14 cellular contexts compared by ENCODE assay signal in the genomic region with DNA sequence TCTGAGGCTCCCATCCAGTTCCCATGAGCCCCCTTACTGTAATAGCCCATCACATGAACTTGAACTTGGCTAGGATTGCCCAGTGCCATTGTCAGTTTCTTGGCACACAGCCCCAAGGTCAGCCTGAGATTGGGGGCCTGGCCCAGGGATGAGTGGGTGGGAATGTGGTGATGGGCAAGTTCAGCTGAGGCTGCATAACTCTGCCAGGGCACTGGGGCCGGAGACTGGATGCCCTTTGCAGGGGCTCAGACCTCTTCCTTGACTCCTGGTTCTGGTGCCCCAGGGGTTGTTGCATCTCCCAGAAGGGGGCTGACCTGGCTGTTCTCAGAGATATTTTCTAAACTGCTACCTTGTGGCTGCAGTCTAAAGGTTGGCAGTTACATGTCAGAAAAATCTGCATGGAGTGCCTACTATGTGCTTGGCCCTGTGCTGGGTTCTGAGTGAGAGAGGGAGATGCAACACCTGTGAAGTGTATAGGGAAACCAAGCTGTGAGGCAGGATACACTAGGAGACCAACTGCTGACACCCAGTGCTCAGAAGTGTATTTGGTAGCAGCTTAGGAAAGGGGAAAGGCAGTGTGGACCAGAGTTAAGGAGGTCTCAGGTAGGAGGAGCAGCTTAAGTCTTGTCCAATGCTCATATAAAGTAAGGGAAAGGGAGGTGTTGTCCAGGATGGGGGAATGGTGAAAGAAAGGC.
"Had no signal": no experiment of that assay in that cellular context is flagged by ENCODE, and none has a peak within 500 bp of the region (broad histone marks: within the 10 kb centered on the region; RNA-seq: fewer than 3 reads in every experiment).

No MANE protein-coding gene starts in this region.

- DNase-seq: activated CD4-positive, alpha-beta memory T cell treated with anti-CD3 and anti-CD28 coated beads for 36 hours; activated CD4-positive, CD25-positive, alpha-beta regulatory T cell treated with anti-CD3 and anti-CD28 coated beads, Interleukin-2, amount 50 U/mL, for 72 hours; activated naive CD4-positive, alpha-beta T cell; activated naive CD8-positive, alpha-beta T cell treated with anti-CD3 and anti-CD28 coated beads, Interleukin-2, amount 50 U/mL, for 24 hours; effector CD4-positive, alpha-beta T cell; hypothalamus; lower lobe of right lung; naive thymus-derived CD8-positive, alpha-beta T cell; right cardiac atrium; stimulated activated naive CD4-positive, alpha-beta T cell treated with Interleukin-2 at 50 U/mL for 16 hours; SW 1271 had no signal

- H3K27ac ChIP-seq: cardiac muscle cell, lower lobe of right lung had no signal

- H3K27ac Mint-ChIP-seq: activated CD4-positive, alpha-beta memory T cell treated with anti-CD3 and anti-CD28 coated beads for 36 hours; activated naive CD8-positive, alpha-beta T cell treated with anti-CD3 and anti-CD28 coated beads, Interleukin-2, amount 50 U/mL, for 24 hours; activated T-helper 1 cell treated with anti-CD3 and anti-CD28 coated beads, Interleukin-12 subunit alpha, Interleukin-12 subunit beta, Interleukin-2, Interleukin-4 antibody, amounts not matched to agents 30 ng/mL and 10 ng/mL and 1 ng/mL, durations not matched to agents 14 hours and 24 hours and 36 hours; naive thymus-derived CD8-positive, alpha-beta T cell had no signal

- H3K27me3 Mint-ChIP-seq: activated CD4-positive, alpha-beta memory T cell treated with anti-CD3 and anti-CD28 coated beads for 36 hours; activated naive CD8-positive, alpha-beta T cell treated with anti-CD3 and anti-CD28 coated beads, Interleukin-2, amount 50 U/mL, for 24 hours; naive thymus-derived CD8-positive, alpha-beta T cell had no signal

- H3K9me3 Mint-ChIP-seq: activated CD4-positive, alpha-beta memory T cell treated with anti-CD3 and anti-CD28 coated beads for 36 hours; activated naive CD8-positive, alpha-beta T cell treated with anti-CD3 and anti-CD28 coated beads, Interleukin-2, amount 50 U/mL, for 24 hours; activated T-helper 1 cell treated with anti-CD3 and anti-CD28 coated beads, Interleukin-12 subunit alpha, Interleukin-12 subunit beta, Interleukin-2, Interleukin-4 antibody, amounts not matched to agents 30 ng/mL and 10 ng/mL and 1 ng/mL, durations not matched to agents 14 hours and 24 hours and 36 hours; naive thymus-derived CD8-positive, alpha-beta T cell had no signal

- H3K36me3 ChIP-seq: cardiac muscle cell, lower lobe of right lung had no signal

- H3K4me1 Mint-ChIP-seq: activated naive CD8-positive, alpha-beta T cell treated with anti-CD3 and anti-CD28 coated beads, Interleukin-2, amount 50 U/mL, for 24 hours had no signal

- H3K4me3 Mint-ChIP-seq: activated CD4-positive, alpha-beta memory T cell treated with anti-CD3 and anti-CD28 coated beads for 36 hours; activated naive CD8-positive, alpha-beta T cell treated with anti-CD3 and anti-CD28 coated beads, Interleukin-2, amount 50 U/mL, for 24 hours; activated T-helper 1 cell treated with anti-CD3 and anti-CD28 coated beads, Interleukin-12 subunit alpha, Interleukin-12 subunit beta, Interleukin-2, Interleukin-4 antibody, amounts not matched to agents 30 ng/mL and 10 ng/mL and 1 ng/mL, durations not matched to agents 14 hours and 24 hours and 36 hours; naive thymus-derived CD8-positive, alpha-beta T cell had no signal

- H3K36me3 Mint-ChIP-seq: activated CD4-positive, alpha-beta memory T cell treated with anti-CD3 and anti-CD28 coated beads for 36 hours; naive thymus-derived CD8-positive, alpha-beta T cell had no signal

- H3K4me3 ChIP-seq: cardiac muscle cell, lower lobe of right lung had no signal

- FAIRE-seq: colon had no signal

- H3K9me3 ChIP-seq: lower lobe of right lung had no signal

- H3K4me1 ChIP-seq: lower lobe of right lung had no signal

- H3K27me3 ChIP-seq: cardiac muscle cell had no signal

- ATAC-seq: activated naive CD8-positive, alpha-beta T cell treated with anti-CD3 and anti-CD28 coated beads, Interleukin-2, amount 50 U/mL, for 24 hours; naive thymus-derived CD8-positive, alpha-beta T cell had no signal
